8 cellular contexts compared by ENCODE assay signal in the genomic region with DNA sequence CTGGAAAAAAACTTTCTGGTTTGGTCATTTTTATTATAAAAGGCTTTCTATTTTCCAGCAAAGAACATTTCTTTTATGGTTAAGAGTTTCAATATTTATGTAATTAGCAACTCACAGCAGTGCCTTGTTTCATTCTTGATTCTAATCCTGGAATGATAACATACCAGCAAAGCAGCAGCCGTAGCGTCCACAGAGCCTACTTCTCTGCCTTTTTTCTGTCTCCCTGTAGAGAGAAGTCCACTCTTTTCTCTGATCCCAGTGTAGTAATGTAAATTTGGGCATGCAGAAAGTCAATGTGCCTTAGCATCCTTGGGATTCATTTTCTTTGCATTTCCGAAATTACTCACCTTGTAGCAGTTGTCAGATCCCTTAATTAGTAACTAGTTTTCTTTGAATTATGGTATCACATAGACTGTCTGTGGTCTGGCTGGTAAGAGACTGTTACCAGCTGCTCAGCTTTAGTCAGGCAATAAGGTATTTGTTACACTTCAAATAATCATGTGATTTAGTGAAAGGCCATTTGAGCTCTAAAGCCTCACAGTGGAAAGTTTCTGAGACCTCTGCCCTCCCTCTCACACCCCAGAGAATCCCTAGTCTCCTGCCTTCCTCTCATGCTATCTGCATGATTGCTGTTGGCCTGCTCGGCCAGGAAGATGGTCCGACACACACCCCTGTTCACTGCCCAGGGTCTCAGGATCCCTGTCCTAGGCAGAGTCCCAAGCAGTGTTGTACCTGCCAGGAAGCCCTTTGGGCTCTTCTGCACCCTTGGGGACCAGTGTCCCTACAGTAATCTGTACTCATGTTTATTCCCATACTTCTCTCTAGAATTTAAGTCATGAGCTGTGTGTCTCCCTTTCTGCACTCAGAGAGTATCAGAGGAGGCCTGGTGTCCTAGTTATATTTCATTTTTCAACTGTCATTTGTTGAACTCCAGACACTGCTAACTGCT.
DNase-seq lines count a peak whose midpoint lies in the region; ATAC-seq and TF ChIP-seq lines count a peak whose summit lies in the region.

No MANE protein-coding gene starts in this region.

- no peaks in the 10 kb centered on the region for H4K20me1 ChIP-seq in PC-3 (ENCODE audit: low read length)

- CTCF ChIA-PET in PC-3 (lab: Charles Lee) = no interaction called here

- BruUV-seq in PC-3 (replicated peaks; lab: Mats Ljungman, UMichigan) = no TSS peak

- H3K4me1 ChIP-seq in esophagus (ENCODE audit: control insufficient read depth in 2 of 2, insufficient read depth in 2 of 2, low read length in 1 of 2) = peaks cover 5 to 6% of the 10 kb centered on the region in 2 donors
- H3K4me1 ChIP-seq in lower lobe of right lung = peaks cover 52% of the 10 kb centered on the region
- peaks cover 10% of the 10 kb centered on the region for H3K4me1 ChIP-seq in PC-3 (ENCODE audit: insufficient read depth, low read length)

- H2AFZ ChIP-seq in PC-3 (ENCODE audit: low read length) = no peak overlapping the region

- H3K9me3 ChIP-seq in esophagus (ENCODE audit: control insufficient read depth in 2 of 2, insufficient read depth in 1 of 2, low read depth in 1 of 2, low read length in 1 of 2) (no peaks in the 10 kb centered on the region), lower lobe of right lung (no peaks in the 10 kb centered on the region), PC-3 (ENCODE audit: low read length) (no peaks in the 10 kb centered on the region)

- intact Hi-C loops in lower lobe of right lung (cut with DNase I) = no loop called here
- intact Hi-C loops in PC-3 (cut with micrococcal nuclease) = no loop called here

- ATAC-seq in HG03060 (IDR thresholded peaks at IDR 0.05; ENCODE audit: low read depth, unreplicated experiment) (peak; percentile 93), lower lobe of right lung (no peak), PC-3 (no peak)

- H3K27me3 ChIP-seq in esophagus (ENCODE audit: control insufficient read depth in 1 of 2, insufficient read depth in 2 of 2, low read length in 2 of 2) (no peaks in the 10 kb centered on the region), lower lobe of right lung (ENCODE audit: low read depth) (no peaks in the 10 kb centered on the region), PC-3 (ENCODE audit: low read length) (no peaks in the 10 kb centered on the region)

- H3K4me2 ChIP-seq in PC-3 (ENCODE audit: low read length) = no peak overlapping the region

- no peaks in the 10 kb centered on the region for H3K36me3 ChIP-seq in esophagus (ENCODE audit: control insufficient read depth in 2 of 2, insufficient read depth in 2 of 2, low read length in 1 of 2)
- H3K36me3 ChIP-seq in lower lobe of right lung = no peaks in the 10 kb centered on the region
- no peaks in the 10 kb centered on the region for H3K36me3 ChIP-seq in PC-3 (ENCODE audit: low read depth, low read length)

- 73 to 78% methylated on average over 5 of the region's 5 CpGs for WGBS in esophagus, 2 donors

- DNase-seq in AG08396 (ENCODE audit: low spot score) (peak; percentile 17), GM19238 (ENCODE audit: insufficient read length, low spot score) (peak; percentile 49), NCI-H1105 treated with DMSO at 0.1 percent for 48 hours (lab: John Stamatoyannopoulos, UW) (no peak), lower lobe of right lung (no peak), PC-3 (no peak)
- DNase-seq in stimulated activated CD4-positive, alpha-beta T cell treated with anti-CD3 and anti-CD28 coated beads, Interleukin-4, amount 100 ng/mL, for 1 hour = no peak

- H3K9me2 ChIP-seq in PC-3 (replicated peaks; ENCODE audit: low read length) = no peaks in the 10 kb centered on the region

- POLR2A ChIA-PET in PC-3 (lab: Charles Lee; ENCODE audit: unreplicated experiment) = no interaction called here

- H3K27ac ChIP-seq in esophagus (ENCODE audit: low read depth in 2 of 2, low read length in 1 of 2) (peak overlapping the region; percentile 29 to 33), lower lobe of right lung (no peak overlapping the region), PC-3 (ENCODE audit: low read length) (no peak overlapping the region)

- H3K4me3 ChIP-seq in esophagus (ENCODE audit: low read depth in 1 of 2, low read length in 2 of 2) (no peak overlapping the region), lower lobe of right lung (no peak overlapping the region), PC-3 (ENCODE audit: low read length) (no peak overlapping the region)

- no peak overlapping the region for H3K9ac ChIP-seq in PC-3 (ENCODE audit: low read length)

- peaks cover 33% of the 10 kb centered on the region; the same call in 1 of the 2 replicates for H3K79me2 ChIP-seq in PC-3 (ENCODE audit: low read length)

- H3F3A ChIP-seq in PC-3 (ENCODE audit: low read length, unreplicated experiment) = no peaks in the 10 kb centered on the region

- TF ChIP-seq CTCF in lower lobe of right lung (IDR thresholded peaks at IDR 0.05) (no peak), PC-3 (conservative IDR thresholded peaks at IDR 0.05; ENCODE audit: low read depth, low read length) (no peak)

Comparison
In these comparisons a context has a peak if more than half of its experiments do, and no peak if none do; other contexts are left out.
1. DNase-seq: peak in AG08396 (single experiment) and GM19238 (single experiment); none in NCI-H1105 treated with DMSO at 0.1 percent for 48 hours (single experiment), lower lobe of right lung (single experiment), PC-3 (single experiment) and stimulated activated CD4-positive, alpha-beta T cell treated with anti-CD3 and anti-CD28 coated beads, Interleukin-4, amount 100 ng/mL, for 1 hour (single experiment).
2. H3K27ac ChIP-seq: peak in esophagus (2 of 2); none in lower lobe of right lung (single experiment) and PC-3 (single experiment).